1 cellular context compared by ENCODE assay signal in genomic region chr2:176126929-176127768, GRCh38.
TF ChIP-seq lines count a peak whose summit lies in the region.

No MANE protein-coding gene starts in this region.

TF ChIP-seq in GM12878, 131 proteins besides CTCF, POLR2A, EP300 and RAD21:
- no peak for TF ChIP-seq IKZF2 (IDR thresholded peaks at IDR 0.05)
- no peak for TF ChIP-seq ATF2 (IDR thresholded peaks at IDR 0.05; ENCODE audit: low read length)
- peak; percentile 62; the same call in 1 of the 2 replicates for TF ChIP-seq SMC3 (IDR thresholded peaks at IDR 0.05; ENCODE audit: borderline replicate concordance, low read length)
- no peak for TF ChIP-seq TBL1XR1 (IDR thresholded peaks at IDR 0.05; ENCODE audit: low read depth, low read length)
